In the genomic region with DNA sequence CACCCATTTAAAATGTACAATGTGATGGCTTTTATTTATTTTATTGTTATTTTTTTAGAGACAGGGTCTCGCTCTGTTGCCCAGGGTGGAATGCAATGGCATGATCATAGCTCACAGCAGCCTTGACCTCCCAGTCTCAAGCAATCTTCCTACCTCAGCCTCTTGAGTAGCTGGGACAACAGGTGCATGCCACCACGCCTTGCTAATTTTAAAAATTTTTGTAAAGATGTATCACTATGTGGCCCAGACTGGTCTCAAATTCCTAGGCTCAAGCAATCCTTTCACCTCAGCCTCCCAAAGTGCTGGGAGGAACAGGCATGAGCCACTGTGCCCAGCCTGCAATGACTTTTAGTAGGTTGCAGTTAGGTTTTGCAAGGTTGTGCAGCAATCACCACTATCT, we compare ENCODE assay signal across 27 cellular contexts. TPM values are rescaled to one million over a fixed set of nuclear protein-coding genes. Genes with fewer than 3 reads are reported as not detected.
"Had no signal": no experiment of that assay in that cellular context is flagged by ENCODE, and none has a peak within 500 bp of the region (broad histone marks: within the 10 kb centered on the region; RNA-seq: fewer than 3 reads in every experiment).

No MANE protein-coding gene starts in this region.

- H3K4me3 Mint-ChIP-seq: dendritic cell treated with granulocyte-macrophage colony-stimulating factor and Interleukin-4, amounts not matched to agents 40 ng/mL and 50 ng/mL, for 4 days; endodermal cell; naive thymus-derived CD8-positive, alpha-beta T cell; stimulated activated naive CD8-positive, alpha-beta T cell treated with anti-CD3 and anti-CD28 coated beads, Interleukin-15, amount 100 ng/mL, for 72 hours had no signal

- H3K4me1 ChIP-seq: colonic mucosa, gastrocnemius medialis, heart left ventricle, right lobe of liver, suprapubic skin, transverse colon, upper lobe of right lung, vagina had no signal

- H3K9me3 ChIP-seq: colonic mucosa, gastrocnemius medialis, ovary, right lobe of liver, suprapubic skin, transverse colon, upper lobe of right lung, vagina had no signal

- H3K27ac Mint-ChIP-seq: dendritic cell treated with granulocyte-macrophage colony-stimulating factor and Interleukin-4, amounts not matched to agents 40 ng/mL and 50 ng/mL, for 4 days; endodermal cell; stimulated activated naive CD8-positive, alpha-beta T cell treated with anti-CD3 and anti-CD28 coated beads, Interleukin-15, amount 100 ng/mL, for 72 hours had no signal

- H3K9me3 Mint-ChIP-seq: dendritic cell treated with granulocyte-macrophage colony-stimulating factor and Interleukin-4, amounts not matched to agents 40 ng/mL and 50 ng/mL, for 4 days; endodermal cell had no signal

- DNase-seq: colonic mucosa; effector CD8-positive, alpha-beta T cell; endodermal cell; foreskin fibroblast; gastrocnemius medialis; heart left ventricle; kidney; mesendoderm; midbrain; naive thymus-derived CD8-positive, alpha-beta T cell; occipital lobe; ovary; posterior cingulate gyrus; right lobe of liver; stimulated activated CD4-positive, alpha-beta T cell treated with anti-CD3 and anti-CD28 coated beads, Interleukin-12 subunit alpha, Interleukin-12 subunit beta, amount 100 ng/mL, for 4 hours; stimulated activated CD4-positive, alpha-beta T cell treated with anti-CD3 and anti-CD28 coated beads, Interleukin-1b, Interleukin-23, amount 100 ng/mL, for 48 hours; stimulated activated CD4-positive, alpha-beta T cell treated with anti-CD3 and anti-CD28 coated beads, Interleukin-4, amount 100 ng/mL, for 1 hour; stimulated activated CD8-positive, alpha-beta memory T cell treated with anti-CD3 and anti-CD28 coated beads, Interleukin-4, amount 100 ng/mL, for 48 hours; stimulated activated naive CD4-positive, alpha-beta T cell; stimulated activated naive CD8-positive, alpha-beta T cell treated with anti-CD3 and anti-CD28 coated beads, Interleukin-15, amount 100 ng/mL, for 72 hours; transverse colon; upper lobe of right lung had no signal

- H3K4me3 ChIP-seq: colonic mucosa, gastrocnemius medialis, heart left ventricle, hepatocyte, ovary, right lobe of liver, smooth muscle cell, suprapubic skin, transverse colon, upper lobe of right lung, vagina had no signal

- H3K27ac ChIP-seq: colonic mucosa, gastrocnemius medialis, heart left ventricle, hepatocyte, ovary, right lobe of liver, suprapubic skin, transverse colon, upper lobe of right lung, vagina had no signal

- H3K4me1 Mint-ChIP-seq: endodermal cell had no signal

- FAIRE-seq: kidney had no signal

- H3K27me3 ChIP-seq: colonic mucosa, gastrocnemius medialis, heart left ventricle, hepatocyte, ovary, right lobe of liver, suprapubic skin, transverse colon, upper lobe of right lung, vagina had no signal

- H3K36me3 ChIP-seq: colonic mucosa, gastrocnemius medialis, heart left ventricle, ovary, right lobe of liver, suprapubic skin, transverse colon, upper lobe of right lung, vagina had no signal

- H3K27me3 Mint-ChIP-seq: dendritic cell treated with granulocyte-macrophage colony-stimulating factor and Interleukin-4, amounts not matched to agents 40 ng/mL and 50 ng/mL, for 4 days; naive thymus-derived CD8-positive, alpha-beta T cell; stimulated activated naive CD8-positive, alpha-beta T cell treated with anti-CD3 and anti-CD28 coated beads, Interleukin-15, amount 100 ng/mL, for 72 hours had no signal

RNA-seq across cellular contexts. Expression of gene CLDN5, which starts 14.3 kb away (rescaled TPM):
- total RNA-seq: naive thymus-derived CD8-positive, alpha-beta T cell; smooth muscle cell had no signal
